In genomic region chr22:46007848-46008261, GRCh38 we compare ENCODE assay signal across 2 cellular contexts.
TF ChIP-seq lines count a peak whose summit lies in the region.

No MANE protein-coding gene starts in this region.

TF ChIP-seq in liver, 16 proteins besides CTCF, POLR2A, EP300 and RAD21 (continued from another document):
- TF ChIP-seq REST (IDR thresholded peaks at IDR 0.05): no peak
- TF ChIP-seq ZBTB33 (IDR thresholded peaks at IDR 0.05): no peak
- TF ChIP-seq FOXA2 (IDR thresholded peaks at IDR 0.05): no peak
- no peak for TF ChIP-seq TAF1 (conservative IDR thresholded peaks at IDR 0.05)
- no peak for TF ChIP-seq YY1 (IDR thresholded peaks at IDR 0.05)
- TF ChIP-seq FOXA1 (IDR thresholded peaks at IDR 0.05): no peak
- no peak for TF ChIP-seq ATF3 (IDR thresholded peaks at IDR 0.05)
- no peak for TF ChIP-seq HNF4G (IDR thresholded peaks at IDR 0.05)
- no peak for TF ChIP-seq SP1 (IDR thresholded peaks at IDR 0.05)
- no peak for TF ChIP-seq RXRA (IDR thresholded peaks at IDR 0.05)
- TF ChIP-seq HNF4A (conservative IDR thresholded peaks at IDR 0.05): no peak
- no peak for TF ChIP-seq MAX (IDR thresholded peaks at IDR 0.05)
- TF ChIP-seq GABPA (IDR thresholded peaks at IDR 0.05 in 1 of 2, conservative IDR thresholded peaks at IDR 0.05 in 1 of 2): no peak

TF ChIP-seq in HepG2, 621 proteins besides CTCF, POLR2A, EP300 and RAD21 (continued from another document):
- TF ChIP-seq ZNF44 (CRISPR knock-in tag; IDR thresholded peaks at IDR 0.05) (no peak), GATAD2A (CRISPR knock-in tag; IDR thresholded peaks at IDR 0.05) (no peak), SETDB1 (CRISPR knock-in tag; IDR thresholded peaks at IDR 0.05; ENCODE audit: borderline replicate concordance) (no peak), ZNF879 (CRISPR knock-in tag; IDR thresholded peaks at IDR 0.05) (no peak), ATM (IDR thresholded peaks at IDR 0.05; ENCODE audit: borderline replicate concordance) (no peak), FOXP4 (CRISPR knock-in tag; IDR thresholded peaks at IDR 0.05) (no peak), ZNF776 (CRISPR knock-in tag; IDR thresholded peaks at IDR 0.05) (no peak)
